Comparison of ENCODE assay signal across 22 cellular contexts in genomic region chr2:164877169-164877568, GRCh38. TPM values are rescaled to one million over a fixed set of nuclear protein-coding genes. Genes with fewer than 3 reads are reported as not detected.
"Had no signal": no experiment of that assay in that cellular context is flagged by ENCODE, and none has a peak within 500 bp of the region (broad histone marks: within the 10 kb centered on the region; RNA-seq: fewer than 3 reads in every experiment).

No MANE protein-coding gene starts in this region.

- H3K27me3 Mint-ChIP-seq: activated CD4-positive, alpha-beta memory T cell treated with anti-CD3 and anti-CD28 coated beads, Interleukin-2, amount 10 ng/mL, durations not matched to agents 7 days and 5 days; progenitor cell of endocrine pancreas; stimulated activated naive CD8-positive, alpha-beta T cell treated with anti-CD3 and anti-CD28 coated beads, Interleukin-15, Interleukin-2, amounts not matched to agents 100 ng/mL and 50 ng/mL, for 24 hours had no signal

- H3K27me3 ChIP-seq: foreskin keratinocyte, hepatocyte, tibial nerve, uterus had no signal

- H3K36me3 Mint-ChIP-seq: immature natural killer cell, natural killer cell had no signal

- H3K4me3 Mint-ChIP-seq: activated CD4-positive, alpha-beta memory T cell treated with anti-CD3 and anti-CD28 coated beads, Interleukin-2, amount 10 ng/mL, durations not matched to agents 7 days and 5 days; activated CD4-positive, alpha-beta T cell treated with anti-CD3 and anti-CD28 coated beads, Interleukin-2, amount 10 ng/mL, durations not matched to agents 24 days and 14 days; activated naive CD4-positive, alpha-beta T cell treated with anti-CD3 and anti-CD28 coated beads for 36 hours; activated T-cell treated with anti-CD3 and anti-CD28 coated beads, Interleukin-2, amount 50 U/mL, for 72 hours; immature natural killer cell; natural killer cell; stimulated activated naive CD8-positive, alpha-beta T cell treated with anti-CD3 and anti-CD28 coated beads, Interleukin-15, Interleukin-2, amounts not matched to agents 100 ng/mL and 50 ng/mL, for 24 hours; T-helper 1 cell treated with Interleukin-12 subunit alpha and Interleukin-12 subunit beta and Interleukin-4 antibody, amounts not matched to agents 30 μg/mL and 1 μg/mL, for 36 hours had no signal

- ATAC-seq: activated CD4-positive, CD25-positive, alpha-beta regulatory T cell treated with anti-CD3 and anti-CD28 coated beads, Interleukin-2, amount 50 U/mL, for 24 hours; activated T-cell treated with anti-CD3 and anti-CD28 coated beads, Interleukin-2, amount 50 U/mL, for 72 hours; foreskin keratinocyte; left lobe of liver; natural killer cell had no signal

- H3K9me3 ChIP-seq: tibial nerve, uterus had no signal

- H3K4me1 Mint-ChIP-seq: activated CD4-positive, alpha-beta memory T cell treated with anti-CD3 and anti-CD28 coated beads, Interleukin-2, amount 10 ng/mL, durations not matched to agents 7 days and 5 days; activated CD4-positive, alpha-beta T cell treated with anti-CD3 and anti-CD28 coated beads, Interleukin-2, amount 10 ng/mL, durations not matched to agents 24 days and 14 days; immature natural killer cell; natural killer cell had no signal

- DNase-seq: activated CD4-positive, alpha-beta memory T cell treated with anti-CD3 and anti-CD28 coated beads, Interleukin-2, amount 10 ng/mL, durations not matched to agents 7 days and 5 days; activated CD4-positive, alpha-beta T cell treated with anti-CD3 and anti-CD28 coated beads, Interleukin-2, amount 10 ng/mL, durations not matched to agents 24 days and 14 days; activated effector memory CD4-positive, alpha-beta T cell treated with Interleukin-2 at 50 U/mL for 16 hours; activated naive CD4-positive, alpha-beta T cell treated with anti-CD3 and anti-CD28 coated beads for 36 hours; activated T-cell treated with anti-CD3 and anti-CD28 coated beads, Interleukin-2, amount 50 U/mL, for 72 hours; amygdala; cerebellar nuclear complex; erythroblast; foreskin keratinocyte; immature natural killer cell; natural killer cell; stimulated activated CD4-positive, alpha-beta T cell treated with anti-CD3 and anti-CD28 coated beads, Interleukin-4, amount 100 ng/mL, for 24 hours; T1000; uterus had no signal

- H3K9me3 Mint-ChIP-seq: activated CD4-positive, alpha-beta memory T cell treated with anti-CD3 and anti-CD28 coated beads, Interleukin-2, amount 10 ng/mL, durations not matched to agents 7 days and 5 days; activated CD4-positive, alpha-beta T cell treated with anti-CD3 and anti-CD28 coated beads, Interleukin-2, amount 10 ng/mL, durations not matched to agents 24 days and 14 days; natural killer cell; stimulated activated naive CD8-positive, alpha-beta T cell treated with anti-CD3 and anti-CD28 coated beads, Interleukin-15, Interleukin-2, amounts not matched to agents 100 ng/mL and 50 ng/mL, for 24 hours; T-helper 1 cell treated with Interleukin-12 subunit alpha and Interleukin-12 subunit beta and Interleukin-4 antibody, amounts not matched to agents 30 μg/mL and 1 μg/mL, for 36 hours had no signal

- H3K4me3 ChIP-seq: hepatocyte, lung, tibial nerve, uterus had no signal

- H3K4me1 ChIP-seq: uterus had no signal

- H3K36me3 ChIP-seq: tibial nerve, uterus had no signal

- H3K27ac Mint-ChIP-seq: activated CD4-positive, alpha-beta memory T cell treated with anti-CD3 and anti-CD28 coated beads, Interleukin-2, amount 10 ng/mL, durations not matched to agents 7 days and 5 days; activated CD4-positive, alpha-beta T cell treated with anti-CD3 and anti-CD28 coated beads, Interleukin-2, amount 10 ng/mL, durations not matched to agents 24 days and 14 days; activated naive CD4-positive, alpha-beta T cell treated with anti-CD3 and anti-CD28 coated beads for 36 hours; activated T-cell treated with anti-CD3 and anti-CD28 coated beads, Interleukin-2, amount 50 U/mL, for 72 hours; immature natural killer cell; natural killer cell; progenitor cell of endocrine pancreas; stimulated activated naive CD8-positive, alpha-beta T cell treated with anti-CD3 and anti-CD28 coated beads, Interleukin-15, Interleukin-2, amounts not matched to agents 100 ng/mL and 50 ng/mL, for 24 hours; T-helper 1 cell treated with Interleukin-12 subunit alpha and Interleukin-12 subunit beta and Interleukin-4 antibody, amounts not matched to agents 30 μg/mL and 1 μg/mL, for 36 hours had no signal

- H3K27ac ChIP-seq: foreskin keratinocyte, hepatocyte, tibial nerve, uterus had no signal

RNA-seq across cellular contexts. Expression of gene COBLL1, which starts 35.5 kb away (rescaled TPM):
- total RNA-seq: activated CD4-positive, alpha-beta memory T cell treated with anti-CD3 and anti-CD28 coated beads, Interleukin-2, amount 10 ng/mL, durations not matched to agents 7 days and 5 days; activated CD4-positive, alpha-beta T cell treated with anti-CD3 and anti-CD28 coated beads, Interleukin-2, amount 10 ng/mL, durations not matched to agents 24 days and 14 days; activated naive CD4-positive, alpha-beta T cell treated with anti-CD3 and anti-CD28 coated beads for 36 hours had no signal
